Comparison of ENCODE assay signal across 18 cellular contexts in genomic region chr3:100244264-100244663, GRCh38. TPM values are rescaled to one million over a fixed set of nuclear protein-coding genes. Genes with fewer than 3 reads are reported as not detected.
DNase-seq lines count a peak whose midpoint lies in the region; TF ChIP-seq lines count a peak whose summit lies in the region.
"Had no signal": no experiment of that assay in that cellular context is flagged by ENCODE, and none has a peak within 500 bp of the region (broad histone marks: within the 10 kb centered on the region; RNA-seq: fewer than 3 reads in every experiment).

No MANE protein-coding gene starts in this region.

- H3K4me3 ChIP-seq in PC-9, result no peak overlapping the region
- no peak overlapping the region for H3K4me3 ChIP-seq in epithelial cell of esophagus (ENCODE audit: low read length)
- H3K4me3 ChIP-seq in mesendoderm (ENCODE audit: low read length), result no peak overlapping the region
- no peak overlapping the region for H3K4me3 ChIP-seq in tibial nerve
- H3K4me3 ChIP-seq: A549; BLaER1 treated with 17β-estradiol and CSF1 and Interleukin-3, amounts not matched to agents 10 nM and 100 nM had no signal

- no peaks in the 10 kb centered on the region for H3K79me1 ChIP-seq in mesendoderm (ENCODE audit: low read length)

- no peaks in the 10 kb centered on the region for H3F3A ChIP-seq in PC-9 (ENCODE audit: insufficient read depth, low read depth)

- H3K9me3 ChIP-seq in PC-9 (ENCODE audit: insufficient read depth, low read depth) (no peaks in the 10 kb centered on the region; the same call in 1 of the 2 replicates), tibial nerve (peaks cover 0 to 3% (median 0%) of the 10 kb centered on the region in 4 donors)
- H3K9me3 ChIP-seq: Caco-2 had no signal

- H2BK15ac ChIP-seq in mesendoderm (replicated peaks; ENCODE audit: low read depth), result no peak overlapping the region

- BruUV-seq in PC-9 (replicated peaks; lab: Mats Ljungman, UMichigan), result no TSS peak

- H4K20me1 ChIP-seq in PC-9 (ENCODE audit: insufficient read depth), result no peaks in the 10 kb centered on the region
- H4K20me1 ChIP-seq: BLaER1 treated with 17β-estradiol and CSF1 and Interleukin-3, amounts not matched to agents 10 nM and 100 nM had no signal

- H2BK5ac ChIP-seq in mesendoderm (ENCODE audit: low read length), result no peak overlapping the region

- no peak for TF ChIP-seq EP300 in tibial nerve (IDR thresholded peaks at IDR 0.05)

- no peak overlapping the region for H3K4ac ChIP-seq in mesendoderm (ENCODE audit: low read depth, low read length)

- H3K27ac ChIP-seq in PC-9 (no peak overlapping the region), mesendoderm (ENCODE audit: low read depth, low read length) (no peak overlapping the region), tibial nerve (no peak overlapping the region)
- H3K27ac ChIP-seq: 22Rv1; A549; BLaER1 treated with 17β-estradiol and CSF1 and Interleukin-3, amounts not matched to agents 10 nM and 100 nM; C4-2B had no signal

- no peaks in the 10 kb centered on the region for H3K79me2 ChIP-seq in PC-9 (ENCODE audit: low read depth)
- H3K79me2 ChIP-seq in mesendoderm (ENCODE audit: control insufficient read depth, insufficient read depth, low read length), result no peaks in the 10 kb centered on the region

- no peak for TF ChIP-seq POLR2A in tibial nerve (IDR thresholded peaks at IDR 0.05)

- H3K9me2 ChIP-seq in PC-9 (ENCODE audit: insufficient read depth), result no peaks in the 10 kb centered on the region

- H4K8ac ChIP-seq in mesendoderm (ENCODE audit: low read depth, low read length), result no peak overlapping the region

- H3K36me3 ChIP-seq in PC-9 (ENCODE audit: low read depth), result no peaks in the 10 kb centered on the region
- H3K36me3 ChIP-seq in mesendoderm (ENCODE audit: control insufficient read depth, insufficient read depth, low read length), result no peaks in the 10 kb centered on the region
- no peaks in the 10 kb centered on the region for H3K36me3 ChIP-seq in tibial nerve
- H3K36me3 ChIP-seq: BLaER1 treated with 17β-estradiol and CSF1 and Interleukin-3, amounts not matched to agents 10 nM and 100 nM had no signal

- no peaks in the 10 kb centered on the region for H3K4me1 ChIP-seq in PC-9 (replicated peaks; ENCODE audit: insufficient read depth)
- no peaks in the 10 kb centered on the region for H3K4me1 ChIP-seq in mesendoderm (ENCODE audit: control insufficient read depth, low read depth, low read length)
- H3K4me1 ChIP-seq in tibial nerve, result no peaks in the 10 kb centered on the region
- H3K4me1 ChIP-seq: A549; BLaER1 treated with 17β-estradiol and CSF1 and Interleukin-3, amounts not matched to agents 10 nM and 100 nM; Caco-2 had no signal

- POLR2A ChIA-PET in HEK293T (lab: Yijun Ruan, JAX), result no interaction called here
- POLR2A ChIA-PET in PC-9 (lab: Charles Lee; ENCODE audit: unreplicated experiment), result no interaction called here

- H2AK5ac ChIP-seq in mesendoderm (ENCODE audit: low read length), result no peak overlapping the region

- H2BK120ac ChIP-seq in mesendoderm (ENCODE audit: low read depth, low read length), result no peak overlapping the region

- H3K27me3 ChIP-seq in PC-9 (ENCODE audit: insufficient read depth, low read depth), result no peaks in the 10 kb centered on the region
- no peaks in the 10 kb centered on the region for H3K27me3 ChIP-seq in mesendoderm (ENCODE audit: insufficient read depth, low read length, poor library complexity)
- H3K27me3 ChIP-seq in tibial nerve, result no peaks in the 10 kb centered on the region
- H3K27me3 ChIP-seq: BLaER1 treated with 17β-estradiol and CSF1 and Interleukin-3, amounts not matched to agents 10 nM and 100 nM had no signal

- no peak overlapping the region for H3K4me2 ChIP-seq in PC-9
- H3K4me2 ChIP-seq in mesendoderm (ENCODE audit: low read length), result no peak overlapping the region
- H3K4me2 ChIP-seq: A549; BLaER1 treated with 17β-estradiol and CSF1 and Interleukin-3, amounts not matched to agents 10 nM and 100 nM had no signal

- no peak overlapping the region for H3K18ac ChIP-seq in mesendoderm (ENCODE audit: low read length)

- DNase-seq in HEK293T (ENCODE audit: extremely low spot score), result no peak
- DNase-seq in PC-9, result no peak
- peak; percentile 5 for DNase-seq in epithelial cell of esophagus (ENCODE audit: low read depth)
- DNase-seq in mesendoderm, result peak; percentile 14
- DNase-seq in inferior parietal cortex (ENCODE audit: extremely low spot score), result no peak
- DNase-seq in tibial nerve (ENCODE audit: low spot score in 2 of 2), result no peak
- no peak for DNase-seq in HK-2 (ENCODE audit: unreplicated experiment)
- DNase-seq: AML-193; Caco-2; Calu3; CD4-positive, alpha-beta T cell; CD8-positive, alpha-beta T cell; DMS79 treated with DMSO at 0.1 percent for 48 hours; GF-D8 had no signal

- no peak overlapping the region for H3K23ac ChIP-seq in mesendoderm (ENCODE audit: low read length)

- no peak overlapping the region for H3K9ac ChIP-seq in mesendoderm (ENCODE audit: low read length)
- H3K9ac ChIP-seq: BLaER1 treated with 17β-estradiol and CSF1 and Interleukin-3, amounts not matched to agents 10 nM and 100 nM had no signal

- H3K56ac ChIP-seq in mesendoderm (ENCODE audit: low read length), result no peak overlapping the region

- no peak overlapping the region for H4K5ac ChIP-seq in mesendoderm (ENCODE audit: low read length)

- TF ChIP-seq CTCF in PC-9 (conservative IDR thresholded peaks at IDR 0.05) (no peak), epithelial cell of esophagus (IDR thresholded peaks at IDR 0.05; ENCODE audit: insufficient read depth, low read depth, low read length, missing control alignments) (no peak), tibial nerve (IDR thresholded peaks at IDR 0.05) (no peak)

- CTCF ChIA-PET in HEK293T (lab: Yijun Ruan, JAX), result no interaction called here
- CTCF ChIA-PET in PC-9 (lab: Charles Lee), result no interaction called here

- intact Hi-C loops in PC-9 (cut with micrococcal nuclease; ENCODE audit: unreplicated experiment), result loop anchor here (10.0 kb wide), 1 partner anchor 59 kb away; no protein-coding TSS in a partner anchor

- 0 out of 2 replicates have a peak overlapping the region, but pooled peaks have one; percentile 5 for H2AFZ ChIP-seq in PC-9

TF ChIP-seq in HEK293T, 16 proteins besides CTCF, POLR2A, EP300 and RAD21:
- TF ChIP-seq ELF4 (IDR thresholded peaks at IDR 0.05), result no peak
- peak; percentile 73 for TF ChIP-seq PKNOX1 (IDR thresholded peaks at IDR 0.05)

RNA-seq across cellular contexts. Expression of gene TBC1D23, which starts 16.5 kb away (rescaled TPM):
- total RNA-seq in PC-9 (2021), result 68.0 and 68.7 TPM in 2 replicates
- 15.2 TPM for polyA plus RNA-seq in mesendoderm (2013, experiment 1 of 2)
- polyA plus RNA-seq in mesendoderm (2013, experiment 2 of 2), result 15.3 TPM
- total RNA-seq in tibial nerve, result 10 to 100 TPM; 21.6 to 32.2 (median 28.2) TPM

Comparison
In these comparisons a context has a peak if more than half of its experiments do, and no peak if none do; other contexts are left out.
1. DNase-seq: peak in epithelial cell of esophagus (single experiment) and mesendoderm (single experiment); none in HEK293T (single experiment), PC-9 (0 of 2), inferior parietal cortex (single experiment), tibial nerve (0 of 2) and HK-2 (single experiment).